In genomic region chr16:80723091-80723490, GRCh38 we compare ENCODE assay signal across 31 cellular contexts.
"Had no signal": no experiment of that assay in that cellular context is flagged by ENCODE, and none has a peak within 500 bp of the region (broad histone marks: within the 10 kb centered on the region; RNA-seq: fewer than 3 reads in every experiment).

No MANE protein-coding gene starts in this region.

- ATAC-seq: activated naive CD4-positive, alpha-beta T cell treated with anti-CD3 and anti-CD28 coated beads, Interleukin-2, amount 50 U/mL, for 72 hours; activated T-cell treated with anti-CD3 and anti-CD28 coated beads, Interleukin-2, amount 50 U/mL, for 72 hours; gastroesophageal sphincter; heart right ventricle; T-helper 17 cell; WTC11 had no signal

- DNase-seq: activated CD4-positive, alpha-beta memory T cell treated with anti-CD3 and anti-CD28 coated beads, Interleukin-2, amount 10 ng/mL, durations not matched to agents 7 days and 5 days; activated CD4-positive, alpha-beta T cell treated with anti-CD3 and anti-CD28 coated beads for 1 hour; activated CD4-positive, alpha-beta T cell treated with anti-CD3 and anti-CD28 coated beads for 4 hours; activated CD4-positive, alpha-beta T cell treated with anti-CD3 and anti-CD28 coated beads, Interleukin-2, amount 10 ng/mL, durations not matched to agents 7 days and 5 days; activated CD4-positive, alpha-beta T cell treated with anti-CD3 and anti-CD28 coated beads, Interleukin-2, amount 50 U/mL, for 4 hours; activated CD8-positive, alpha-beta memory T cell treated with anti-CD3 and anti-CD28 coated beads, Interleukin-2, amount 50 U/mL, for 48 hours; activated gamma-delta T cell; activated naive CD4-positive, alpha-beta T cell; activated naive CD4-positive, alpha-beta T cell treated with anti-CD3 and anti-CD28 coated beads, Interleukin-2, amount 10 ng/mL, durations not matched to agents 7 days and 5 days; activated naive CD8-positive, alpha-beta T cell treated with anti-CD3 and anti-CD28 coated beads, Interleukin-2, amount 10 ng/mL, durations not matched to agents 7 days and 5 days; activated T-cell treated with anti-CD3 and anti-CD28 coated beads for 4 hours; activated T-cell treated with anti-CD3 and anti-CD28 coated beads, Interleukin-2, amount 50 U/mL, for 24 hours; activated T-cell treated with anti-CD3 and anti-CD28 coated beads, Interleukin-2, amount 50 U/mL, for 72 hours; central memory CD4-positive, alpha-beta T cell; cerebellar nuclear complex; colonic mucosa; effector memory CD4-positive, alpha-beta T cell; erythroblast; esophagus squamous epithelium; foreskin melanocyte; heart right ventricle; T-helper 1 cell; T-helper 17 cell; T1000 had no signal

- H3K36me3 ChIP-seq: ascending aorta, breast epithelium, cardiac muscle cell, colonic mucosa, esophagus squamous epithelium, gastroesophageal sphincter, heart right ventricle had no signal

- H3K27ac ChIP-seq: ascending aorta, breast epithelium, cardiac muscle cell, colonic mucosa, esophagus squamous epithelium, gastroesophageal sphincter, heart right ventricle, VCaP had no signal

- H3K9me3 ChIP-seq: ascending aorta, colonic mucosa had no signal

- H3K4me3 ChIP-seq: ascending aorta, breast epithelium, cardiac muscle cell, colonic mucosa, esophagus squamous epithelium, gastroesophageal sphincter, heart right ventricle had no signal

- H3K27me3 ChIP-seq: ascending aorta, breast epithelium, cardiac muscle cell, colonic mucosa, gastroesophageal sphincter, heart right ventricle had no signal

- H3K4me1 ChIP-seq: breast epithelium, colonic mucosa, gastroesophageal sphincter had no signal
